In genomic region chr18:3441290-3441689, GRCh38 we compare ENCODE assay signal across 8 cellular contexts. TPM values are rescaled to one million over a fixed set of nuclear protein-coding genes. Genes with fewer than 3 reads are reported as not detected.
DNase-seq lines count a peak whose midpoint lies in the region; ATAC-seq lines count a peak whose summit lies in the region.

No MANE protein-coding gene starts in this region.

- H4K5ac ChIP-seq in mesendoderm (ENCODE audit: low read length): no peak overlapping the region

- H4K8ac ChIP-seq in mesendoderm (ENCODE audit: low read depth, low read length): no peak overlapping the region

- no peak overlapping the region for H2BK120ac ChIP-seq in mesendoderm (ENCODE audit: low read depth, low read length)

- peaks cover 4% of the 10 kb centered on the region for H3K4me1 ChIP-seq in mesendoderm (ENCODE audit: control insufficient read depth, low read depth, low read length)

- no peak for ATAC-seq in HG03521 (IDR thresholded peaks at IDR 0.05; ENCODE audit: unreplicated experiment)
- ATAC-seq in HG03025 (IDR thresholded peaks at IDR 0.05; ENCODE audit: low FRiP score, unreplicated experiment): no peak
- ATAC-seq in GM18520 (IDR thresholded peaks at IDR 0.05; ENCODE audit: unreplicated experiment): no peak

- no peak overlapping the region for H3K4ac ChIP-seq in mesendoderm (ENCODE audit: low read depth, low read length)

- H2AK5ac ChIP-seq in mesendoderm (ENCODE audit: low read length): no peak overlapping the region

- H3K36me3 ChIP-seq in mesendoderm (ENCODE audit: control insufficient read depth, insufficient read depth, low read length): no peaks in the 10 kb centered on the region

- peak; percentile 50 for DNase-seq in D341Med (ENCODE audit: low spot score)
- DNase-seq in M059J (ENCODE audit: low read depth): peak; percentile 58
- peak; percentile 27 to 60 for DNase-seq in dermis microvascular lymphatic vessel endothelial cell (ENCODE audit: low read depth in 2 of 2)
- peak; percentile 77 for DNase-seq in mesendoderm
- DNase-seq in HuH-7 (ENCODE audit: low spot score): no peak

- H3K56ac ChIP-seq in mesendoderm (ENCODE audit: low read length): no peak overlapping the region

- H2BK15ac ChIP-seq in mesendoderm (replicated peaks; ENCODE audit: low read depth): no peak overlapping the region

- no peaks in the 10 kb centered on the region for H3K79me1 ChIP-seq in mesendoderm (ENCODE audit: low read length)

- H3K18ac ChIP-seq in mesendoderm (ENCODE audit: low read length): no peak overlapping the region

- WGBS in mesendoderm (ENCODE audit: extremely low coverage, insufficient coverage, low lambda C conversion rate): no CpG with 5 or more reads among the region's 2 CpGs

- H3K4me3 ChIP-seq in mesendoderm (ENCODE audit: low read length): no peak overlapping the region

- no peaks in the 10 kb centered on the region for H3K27me3 ChIP-seq in mesendoderm (ENCODE audit: insufficient read depth, low read length, poor library complexity)

- H3K4me2 ChIP-seq in mesendoderm (ENCODE audit: low read length): no peak overlapping the region

- H3K27ac ChIP-seq in mesendoderm (ENCODE audit: low read depth, low read length): no peak overlapping the region

- no peaks in the 10 kb centered on the region for H3K79me2 ChIP-seq in mesendoderm (ENCODE audit: control insufficient read depth, insufficient read depth, low read length)

- H3K9ac ChIP-seq in mesendoderm (ENCODE audit: low read length): no peak overlapping the region

- no peak overlapping the region for H2BK5ac ChIP-seq in mesendoderm (ENCODE audit: low read length)

- no peak overlapping the region for H3K23ac ChIP-seq in mesendoderm (ENCODE audit: low read length)

RNA-seq across cellular contexts. Expression of gene TGIF1, which starts 8.7 kb away (rescaled TPM):
- total RNA-seq in M059J (2014; rRNA removed; shearing (Covaris generic)): 113 and 126 TPM in 2 replicates
- 105 and 142 TPM in 2 replicates for total RNA-seq in dermis microvascular lymphatic vessel endothelial cell
- polyA plus RNA-seq in mesendoderm (2013, experiment 1 of 2): 147 TPM
- 153 TPM for polyA plus RNA-seq in mesendoderm (2013, experiment 2 of 2)
